Comparison of ENCODE assay signal across 9 cellular contexts in the genomic region with DNA sequence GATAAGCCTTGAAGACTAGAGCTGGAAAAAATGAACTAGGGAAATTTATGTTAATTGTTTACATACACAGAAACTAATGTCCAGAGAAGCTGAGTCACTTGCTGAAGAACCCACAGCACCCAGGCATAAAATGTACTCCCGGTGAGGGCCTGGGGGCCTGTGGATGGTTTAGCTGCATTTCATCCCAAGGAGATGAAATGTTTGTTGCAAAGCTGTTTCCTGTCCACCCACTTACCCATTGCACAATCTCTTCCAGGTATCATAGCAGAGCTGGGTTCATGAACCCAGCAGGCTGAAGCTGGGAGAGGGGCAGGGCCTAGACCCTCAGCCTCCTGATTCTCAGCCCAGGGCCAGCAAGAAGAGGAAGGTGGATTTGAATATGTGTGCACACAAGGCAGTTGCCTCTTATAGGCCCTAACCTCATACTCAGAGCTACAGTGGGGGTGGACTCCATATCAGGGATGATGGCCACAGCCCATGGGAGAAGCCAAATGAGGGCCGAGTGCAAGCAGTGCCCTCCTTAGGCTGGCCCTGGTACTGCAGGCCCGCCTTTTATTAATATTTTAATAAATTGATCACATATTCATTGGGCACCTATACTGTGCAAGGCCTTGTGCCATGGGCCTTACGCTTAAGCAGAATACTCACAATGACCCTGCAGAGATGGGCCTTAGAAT.
A peak's percentile ranks its signal among the peaks of the same experiment; 100 is the strongest.
DNase-seq lines count a peak whose midpoint lies in the region; ATAC-seq, FAIRE-seq and TF ChIP-seq lines count a peak whose summit lies in the region.
"Had no signal": no experiment of that assay in that cellular context is flagged by ENCODE, and none has a peak within 500 bp of the region (broad histone marks: within the 10 kb centered on the region; RNA-seq: fewer than 3 reads in every experiment).

No MANE protein-coding gene starts in this region.

- ATAC-seq in K562 (peak; percentile 86), GM21447 (IDR thresholded peaks at IDR 0.05; ENCODE audit: unreplicated experiment) (no peak), GM21786 (IDR thresholded peaks at IDR 0.05; ENCODE audit: unreplicated experiment) (no peak)

- TF ChIP-seq CTCF in K562 (IDR thresholded peaks at IDR 0.05 in 2 of 3, conservative IDR thresholded peaks at IDR 0.05 in 1 of 3; ENCODE audit: insufficient read depth in 2 of 3, low read depth in 1 of 3, low read length in 3 of 3) (peak; percentile 83 to 92 (median 90)), vagina (IDR thresholded peaks at IDR 0.05) (peak in 2 of 3 experiments; percentile 34 to 50)

- POLR2A ChIA-PET in K562 (lab: Yijun Ruan, JAX): interaction anchor here (0.6 to 1.2 kb wide), 6 partner anchors 8 to 1352 kb away, joined by 3 to 5 read pairs (median 3); no protein-coding TSS in a partner anchor

- FAIRE-seq in K562 (lab: Jason Lieb, UNC): peak; percentile 69

- 5% methylated on average over 4 of the region's 4 CpGs for WGBS in K562 (ENCODE audit: insufficient coverage, low coverage, missing lambda C conversion rate)

- in situ Hi-C loops in K562 (cut with MboI): no loop called here

- H3K36me3 ChIP-seq in Karpas-422 (ENCODE audit: insufficient read depth, low read length): no peaks in the 10 kb centered on the region
- H3K36me3 ChIP-seq in K562 (ENCODE audit: control insufficient read depth, insufficient read depth, low read length): no peaks in the 10 kb centered on the region
- no peaks in the 10 kb centered on the region for H3K36me3 ChIP-seq in vagina

- H3K27me3 ChIP-seq in Karpas-422 (ENCODE audit: low read length) (no peaks in the 10 kb centered on the region), K562 (ENCODE audit: control insufficient read depth in 2 of 2, insufficient read depth in 2 of 2, low read length in 2 of 2) (peaks cover 19 to 67% of the 10 kb centered on the region in 2 experiments), vagina (no peaks in the 10 kb centered on the region)

- intact Hi-C loops in K562 (cut with micrococcal nuclease): loop anchor here (1.0 kb wide), 1 partner anchor 188 kb away; no protein-coding TSS in a partner anchor
- intact Hi-C loops in vagina (cut with DNase I): no loop called here

- no peak for TF ChIP-seq EP300 in K562 (IDR thresholded peaks at IDR 0.05; ENCODE audit: low read length)

- DNase-seq in NCI-H1436 (lab: John Stamatoyannopoulos, UW) (peak; percentile 47), NCI-H1436 treated with DMSO at 0.1 percent for 48 hours (lab: John Stamatoyannopoulos, UW) (no peak), Karpas-422 (peak; percentile 93), K562 (ENCODE audit: extremely low read depth in 1 of 4, low spot score in 3 of 4) (peak; percentile 45 to 83 (median 78)), left kidney (ENCODE audit: low read depth, low spot score) (peak; percentile 68), vagina (ENCODE audit: extremely low spot score in 2 of 2) (no peak)
- DNase-seq: CD4-positive, CD25-positive, alpha-beta regulatory T cell had no signal

- H4K20me1 ChIP-seq in Karpas-422 (ENCODE audit: insufficient read depth, low read depth, low read length) (no peaks in the 10 kb centered on the region), K562 (replicated peaks; ENCODE audit: control insufficient read depth, insufficient read depth, low read length) (peaks cover 6% of the 10 kb centered on the region; the same call in 1 of the 2 replicates)

- no peak overlapping the region for H2AFZ ChIP-seq in Karpas-422 (ENCODE audit: low read length)
- H2AFZ ChIP-seq in K562 (ENCODE audit: low read depth, low read length): no peak overlapping the region

- CTCF ChIA-PET in K562 (lab: Yijun Ruan, JAX; ENCODE audit: low intra/inter-chr PET ratio): interaction anchor here (0.5 to 1.7 kb wide), 4 partner anchors 11 to 188 kb away, joined by 3 to 14 read pairs (median 4); no protein-coding TSS in a partner anchor

- TF ChIP-seq RAD21 in K562 (CRISPR knock-in tag; conservative IDR thresholded peaks at IDR 0.05 in 1 of 2, IDR thresholded peaks at IDR 0.05 in 1 of 2): peak; percentile 41 to 72; a peak in 3 of 4 replicates

- H3K79me2 ChIP-seq in Karpas-422 (ENCODE audit: low read length): no peaks in the 10 kb centered on the region
- no peaks in the 10 kb centered on the region for H3K79me2 ChIP-seq in K562 (ENCODE audit: control insufficient read depth, insufficient read depth, low read length)

- H3K9ac ChIP-seq in Karpas-422 (ENCODE audit: low read length) (peak overlapping the region; percentile 57), K562 (ENCODE audit: insufficient read depth in 1 of 2, low read depth in 2 of 2, low read length in 2 of 2) (no peak overlapping the region)

- H3K4me3 ChIP-seq in Karpas-422 (ENCODE audit: low read length): no peak overlapping the region
- H3K4me3 ChIP-seq in K562: no peak overlapping the region
- no peak overlapping the region for H3K4me3 ChIP-seq in vagina

- no peaks in the 10 kb centered on the region for H3K9me2 ChIP-seq in Karpas-422 (replicated peaks; ENCODE audit: insufficient read depth, low read length)

- peaks cover 74% of the 10 kb centered on the region for H3K4me1 ChIP-seq in Karpas-422 (ENCODE audit: low read length)
- no peaks in the 10 kb centered on the region for H3K4me1 ChIP-seq in K562 (replicated peaks in 1 of 2; ENCODE audit: control insufficient read depth in 2 of 2, insufficient read depth in 2 of 2, low read length in 2 of 2)
- no peaks in the 10 kb centered on the region for H3K4me1 ChIP-seq in vagina

- no peaks in the 10 kb centered on the region for H3K9me1 ChIP-seq in K562 (ENCODE audit: control insufficient read depth, insufficient read depth, low read length)

- H3K4me2 ChIP-seq in Karpas-422 (ENCODE audit: low read depth, low read length, poor library complexity, severe bottlenecking) (peak overlapping the region; percentile 34), K562 (ENCODE audit: insufficient read depth, low read length) (no peak overlapping the region)

- peak overlapping the region; percentile 89 for H3K27ac ChIP-seq in Karpas-422 (ENCODE audit: low read length)
- no peak overlapping the region for H3K27ac ChIP-seq in K562 (ENCODE audit: extremely low read depth, low read depth, low read length)
- H3K27ac ChIP-seq in vagina: no peak overlapping the region

- no peaks in the 10 kb centered on the region for H3K9me3 ChIP-seq in Karpas-422 (ENCODE audit: low read length)
- H3K9me3 ChIP-seq in K562 (replicated peaks; ENCODE audit: control insufficient read depth, insufficient read depth, low read depth, low read length): no peaks in the 10 kb centered on the region
- H3K9me3 ChIP-seq in vagina: no peaks in the 10 kb centered on the region

- no peak for TF ChIP-seq POLR2A in K562 (conservative IDR thresholded peaks at IDR 0.05)
- TF ChIP-seq POLR2A in vagina (IDR thresholded peaks at IDR 0.05): no peak

- no TSS peak for BruUV-seq in K562 (replicated peaks; lab: Mats Ljungman, UMichigan)

TF ChIP-seq in K562, 482 proteins besides CTCF, POLR2A, EP300 and RAD21 (continues in another document):
- TF ChIP-seq, protein P1, sequence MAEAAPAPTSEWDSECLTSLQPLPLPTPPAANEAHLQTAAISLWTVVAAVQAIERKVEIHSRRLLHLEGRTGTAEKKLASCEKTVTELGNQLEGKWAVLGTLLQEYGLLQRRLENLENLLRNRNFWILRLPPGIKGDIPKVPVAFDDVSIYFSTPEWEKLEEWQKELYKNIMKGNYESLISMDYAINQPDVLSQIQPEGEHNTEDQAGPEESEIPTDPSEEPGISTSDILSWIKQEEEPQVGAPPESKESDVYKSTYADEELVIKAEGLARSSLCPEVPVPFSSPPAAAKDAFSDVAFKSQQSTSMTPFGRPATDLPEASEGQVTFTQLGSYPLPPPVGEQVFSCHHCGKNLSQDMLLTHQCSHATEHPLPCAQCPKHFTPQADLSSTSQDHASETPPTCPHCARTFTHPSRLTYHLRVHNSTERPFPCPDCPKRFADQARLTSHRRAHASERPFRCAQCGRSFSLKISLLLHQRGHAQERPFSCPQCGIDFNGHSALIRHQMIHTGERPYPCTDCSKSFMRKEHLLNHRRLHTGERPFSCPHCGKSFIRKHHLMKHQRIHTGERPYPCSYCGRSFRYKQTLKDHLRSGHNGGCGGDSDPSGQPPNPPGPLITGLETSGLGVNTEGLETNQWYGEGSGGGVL (CRISPR knock-in tag; IDR thresholded peaks at IDR 0.05): no peak
- TF ChIP-seq, protein P2, sequence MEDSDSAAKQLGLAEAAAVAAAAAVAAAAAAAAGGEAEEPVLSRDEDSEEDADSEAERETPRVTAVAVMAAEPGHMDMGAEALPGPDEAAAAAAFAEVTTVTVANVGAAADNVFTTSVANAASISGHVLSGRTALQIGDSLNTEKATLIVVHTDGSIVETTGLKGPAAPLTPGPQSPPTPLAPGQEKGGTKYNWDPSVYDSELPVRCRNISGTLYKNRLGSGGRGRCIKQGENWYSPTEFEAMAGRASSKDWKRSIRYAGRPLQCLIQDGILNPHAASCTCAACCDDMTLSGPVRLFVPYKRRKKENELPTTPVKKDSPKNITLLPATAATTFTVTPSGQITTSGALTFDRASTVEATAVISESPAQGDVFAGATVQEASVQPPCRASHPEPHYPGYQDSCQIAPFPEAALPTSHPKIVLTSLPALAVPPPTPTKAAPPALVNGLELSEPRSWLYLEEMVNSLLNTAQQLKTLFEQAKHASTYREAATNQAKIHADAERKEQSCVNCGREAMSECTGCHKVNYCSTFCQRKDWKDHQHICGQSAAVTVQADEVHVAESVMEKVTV (CRISPR knock-in tag; IDR thresholded peaks at IDR 0.05): 0 out of 2 replicates have a peak, but pooled peaks have one; percentile 21
- TF ChIP-seq JUND (IDR thresholded peaks at IDR 0.05; ENCODE audit: borderline replicate concordance, low read depth, low read length) (0 out of 2 replicates have a peak, but pooled peaks have one; percentile 12), JUND (tag; IDR thresholded peaks at IDR 0.05; ENCODE audit: borderline replicate concordance, low read depth, low read length) (no peak), RFX1 (IDR thresholded peaks at IDR 0.05) (no peak), TBP (optimal IDR thresholded peaks at IDR 0.05; ENCODE audit: low read depth, low read length) (no peak), MTA2 (IDR thresholded peaks at IDR 0.05; ENCODE audit: low read depth) (no peak), KDM2B (CRISPR knock-in tag; IDR thresholded peaks at IDR 0.05) (no peak), TOE1 (IDR thresholded peaks at IDR 0.05; ENCODE audit: borderline replicate concordance) (no peak), TOE1 (CRISPR knock-in tag; IDR thresholded peaks at IDR 0.05; ENCODE audit: borderline replicate concordance, low read depth) (no peak), CEBPG (CRISPR knock-in tag; IDR thresholded peaks at IDR 0.05) (0 out of 2 replicates have a peak, but pooled peaks have one; percentile 33), CEBPG (tag; conservative IDR thresholded peaks at IDR 0.05 in 1 of 2, IDR thresholded peaks at IDR 0.05 in 1 of 2) (peak; percentile 53 to 79; a peak in 3 of 4 replicates), NCOR1 (IDR thresholded peaks at IDR 0.05) (no peak), MEF2A (IDR thresholded peaks at IDR 0.05; ENCODE audit: control insufficient read depth, low read depth, low read length) (no peak)

Comparison
In these comparisons a context has a peak if more than half of its experiments do, and no peak if none do; other contexts are left out.
1. DNase-seq: peak in NCI-H1436 (single experiment), Karpas-422 (single experiment), K562 (4 of 4) and left kidney (single experiment); none in NCI-H1436 treated with DMSO at 0.1 percent for 48 hours (single experiment) and vagina (0 of 2).